ENCODE assay signal across 8 cellular contexts in the genomic region with DNA sequence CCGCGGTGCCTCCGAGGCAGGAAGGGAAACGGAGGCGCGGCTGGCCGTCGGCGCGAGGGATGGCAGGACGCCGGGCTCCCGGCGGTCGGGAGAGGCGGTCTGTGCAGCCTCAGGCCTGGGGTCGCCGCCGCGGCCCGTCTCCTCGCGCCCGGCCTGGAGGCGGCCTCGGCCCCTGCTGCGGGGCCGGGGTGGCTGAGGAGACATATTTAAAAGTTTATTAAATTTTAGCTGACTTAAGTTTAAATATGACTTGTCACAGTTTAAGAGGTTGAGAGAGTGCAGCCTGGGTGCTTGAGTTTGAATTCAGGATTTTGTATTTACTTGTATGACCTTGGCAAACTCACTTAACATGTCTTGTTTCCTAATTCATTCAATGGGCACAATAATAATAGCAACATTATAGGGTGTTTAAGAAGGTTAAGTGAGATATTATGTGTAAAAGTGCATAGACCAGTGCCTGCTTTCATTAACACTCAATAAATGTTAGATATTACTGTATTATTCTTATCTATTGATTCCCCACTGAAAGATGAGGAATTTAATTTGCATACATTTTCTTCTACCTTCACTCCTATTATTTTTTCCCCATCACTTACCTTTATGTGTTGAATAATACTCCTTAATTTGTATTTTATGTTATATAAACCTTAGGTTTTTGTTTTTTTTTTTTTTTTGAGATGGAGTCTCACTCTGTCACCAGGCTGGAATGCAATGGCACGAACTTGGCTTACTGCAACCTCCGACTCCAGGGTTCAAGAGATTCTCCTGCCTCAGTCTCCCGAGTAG. TPM values are rescaled to one million over a fixed set of nuclear protein-coding genes. Genes with fewer than 3 reads are reported as not detected.
DNase-seq lines count a peak whose midpoint lies in the region; ATAC-seq and TF ChIP-seq lines count a peak whose summit lies in the region.

No MANE protein-coding gene starts in this region.

- no peak overlapping the region for H3K56ac ChIP-seq in IMR-90 (ENCODE audit: extremely low read depth, insufficient read depth, low read length)

- H3K9me3 ChIP-seq in IMR-90 (ENCODE audit: control insufficient read depth, insufficient read depth, low read length): no peaks in the 10 kb centered on the region
- H3K9me3 ChIP-seq in muscle layer of duodenum (ENCODE audit: control insufficient read depth in 1 of 2, low read length in 2 of 2): no peaks in the 10 kb centered on the region

- no peak overlapping the region for H2BK20ac ChIP-seq in IMR-90 (ENCODE audit: low read depth, low read length)

- peak overlapping the region; percentile 94 for H2AK9ac ChIP-seq in IMR-90 (replicated peaks; ENCODE audit: low read depth, low read length, poor library complexity)

- peak overlapping the region; percentile 69 for H3K4me3 ChIP-seq in IMR-90 (ENCODE audit: insufficient read depth, low read depth, low read length)
- peak overlapping the region; percentile 89 for H3K4me3 ChIP-seq in choroid plexus epithelial cell (ENCODE audit: low read depth, low read length)
- H3K4me3 ChIP-seq in muscle layer of duodenum (ENCODE audit: low read depth in 1 of 2, low read length in 2 of 2): peak overlapping the region; percentile 71 to 92

- intact Hi-C loops in IMR-90 (cut with micrococcal nuclease): loop anchor here (1.0 to 2.0 kb wide), 2 partner anchors 28 to 152 kb away; partner anchors contain the start of genes ESYT2 and NCAPG2

- peak overlapping the region; percentile 51 for H2BK5ac ChIP-seq in IMR-90 (ENCODE audit: low read depth, low read length, poor library complexity, severe bottlenecking)

- WGBS in IMR-90 (ENCODE audit: extremely low coverage in 2 of 2, insufficient read length in 1 of 2), 2 experiments: no CpG with 5 or more reads among the region's 31 CpGs

- DNase-seq in AG08395 (ENCODE audit: low spot score) (peak; percentile 18), IMR-90 (no peak), choroid plexus epithelial cell (ENCODE audit: low read depth) (no peak), GM13976 (ENCODE audit: low spot score) (no peak), OCI-M2 (lab: John Stamatoyannopoulos, UW; ENCODE audit: unreplicated experiment) (no peak)

- no peak for TF ChIP-seq CTCF in IMR-90 (conservative IDR thresholded peaks at IDR 0.05; ENCODE audit: low read depth, low read length)
- TF ChIP-seq CTCF in choroid plexus epithelial cell (conservative IDR thresholded peaks at IDR 0.05; ENCODE audit: low read depth, low read length): no peak
- no peak for TF ChIP-seq CTCF in GM13976 (IDR thresholded peaks at IDR 0.05; ENCODE audit: borderline replicate concordance, control extremely low read depth, extremely low read depth, insufficient read depth, missing control alignments)

- ATAC-seq in GM19455 (IDR thresholded peaks at IDR 0.05; ENCODE audit: unreplicated experiment) (peak; percentile 35), IMR-90 (ENCODE audit: low read depth) (peak; percentile 40), HG02610 (IDR thresholded peaks at IDR 0.05; ENCODE audit: unreplicated experiment) (no peak)

- H3K9ac ChIP-seq in IMR-90 (ENCODE audit: low read depth, low read length): peak overlapping the region; percentile 29

- H3K27ac ChIP-seq in IMR-90 (ENCODE audit: insufficient read depth, low read length): peak overlapping the region; percentile 47
- peak overlapping the region; percentile 69 for H3K27ac ChIP-seq in muscle layer of duodenum (ENCODE audit: low read length)

- H2AK5ac ChIP-seq in IMR-90 (ENCODE audit: low read depth, low read length): no peak overlapping the region

- peaks cover 13 to 27% of the 10 kb centered on the region in 2 experiments for H3K79me1 ChIP-seq in IMR-90 (ENCODE audit: low read depth in 1 of 2, low read length in 2 of 2)

- H3K4ac ChIP-seq in IMR-90 (ENCODE audit: low read depth, low read length): no peak overlapping the region

- in situ Hi-C loops in IMR-90 (cut with MboI; ENCODE audit: low sequenced_read_pairs): no loop called here
- in situ Hi-C loops in GM13976 (cut with MboI; ENCODE audit: low sequenced_read_pairs, unreplicated experiment): no loop called here

- peak overlapping the region; percentile 50 for H3K14ac ChIP-seq in IMR-90 (replicated peaks; ENCODE audit: low read depth, low read length)

- no peak overlapping the region for H2BK120ac ChIP-seq in IMR-90 (ENCODE audit: low read depth, low read length)

- no TSS peak for BruUV-seq in IMR-90 (replicated peaks; lab: Mats Ljungman, UMichigan)

- H3K9me1 ChIP-seq in IMR-90 (ENCODE audit: insufficient read depth, low read length): no peaks in the 10 kb centered on the region

- peak overlapping the region; percentile 99 for H2AFZ ChIP-seq in IMR-90 (replicated peaks; ENCODE audit: low read length, poor library complexity)

- H4K20me1 ChIP-seq in IMR-90 (ENCODE audit: insufficient read depth, low read length): no peaks in the 10 kb centered on the region

- no peak for TF ChIP-seq RAD21 in IMR-90 (IDR thresholded peaks at IDR 0.05; ENCODE audit: low read length)

- H4K5ac ChIP-seq in IMR-90 (ENCODE audit: low read depth, low read length): no peak overlapping the region

- H3K18ac ChIP-seq in IMR-90 (ENCODE audit: low read depth, low read length): no peak overlapping the region; the same call in 1 of the 2 replicates

- H4K8ac ChIP-seq in IMR-90 (ENCODE audit: low read depth in 2 of 2, low read length in 2 of 2): peak overlapping the region in 1 of 2 experiments; percentile 55; a peak in 2 of 4 replicates

- no peak for TF ChIP-seq POLR2A in IMR-90 (IDR thresholded peaks at IDR 0.05; ENCODE audit: low read depth, low read length)

- H3K23ac ChIP-seq in IMR-90 (ENCODE audit: low read depth, low read length): peak overlapping the region; percentile 85; the same call in 1 of the 2 replicates

- POLR2A ChIA-PET in IMR-90 (lab: Charles Lee; ENCODE audit: unreplicated experiment): no interaction called here

- CTCF ChIA-PET in IMR-90 (lab: Yijun Ruan, JAX): interaction anchor here (1.4 kb wide), 1 partner anchor 120 kb away, joined by 3 read pairs; no protein-coding TSS in a partner anchor

- H3K4me2 ChIP-seq in IMR-90 (ENCODE audit: low read depth, low read length): peak overlapping the region; percentile 99

- 0 out of 2 replicates have a peak, but pooled peaks cover 2% of the 10 kb centered on the region for H3K4me1 ChIP-seq in IMR-90 (ENCODE audit: control insufficient read depth, insufficient read depth, low read length)
- H3K4me1 ChIP-seq in muscle layer of duodenum (ENCODE audit: control insufficient read depth in 1 of 2, insufficient read depth in 2 of 2, low read length in 2 of 2): peaks cover 0 to 31% of the 10 kb centered on the region in 2 donors

- no peak overlapping the region for H4K91ac ChIP-seq in IMR-90 (ENCODE audit: insufficient read depth, low read depth, low read length)

- dilution Hi-C loops in IMR-90 (cut with HindIII; ENCODE audit: low sequenced_read_pairs, unreplicated experiment): no loop called here

- no peaks in the 10 kb centered on the region for H3K36me3 ChIP-seq in IMR-90 (ENCODE audit: control insufficient read depth, insufficient read depth, low read length)
- no peaks in the 10 kb centered on the region for H3K36me3 ChIP-seq in muscle layer of duodenum (ENCODE audit: control insufficient read depth in 1 of 2, insufficient read depth in 2 of 2, low read length in 2 of 2)

- H3K27me3 ChIP-seq in IMR-90 (ENCODE audit: control insufficient read depth, insufficient read depth, low read length): no peaks in the 10 kb centered on the region
- no peaks in the 10 kb centered on the region for H3K27me3 ChIP-seq in muscle layer of duodenum (ENCODE audit: low read depth, low read length)

- H2BK15ac ChIP-seq in IMR-90 (ENCODE audit: low read depth, low read length): no peak overlapping the region

TF ChIP-seq in IMR-90, 13 proteins besides CTCF, POLR2A, EP300 and RAD21:
- TF ChIP-seq USF2 (IDR thresholded peaks at IDR 0.05; ENCODE audit: low read depth, low read length) (no peak), CEBPB (IDR thresholded peaks at IDR 0.05; ENCODE audit: low read depth, low read length) (no peak), SMC3 (IDR thresholded peaks at IDR 0.05; ENCODE audit: low read depth, low read length) (no peak), MXI1 (IDR thresholded peaks at IDR 0.05; ENCODE audit: borderline replicate concordance, low read depth, low read length) (no peak), FOS (IDR thresholded peaks at IDR 0.05; ENCODE audit: low read depth, low read length) (no peak), CHD1 (IDR thresholded peaks at IDR 0.05; ENCODE audit: low read depth, low read length) (no peak), RCOR1 (IDR thresholded peaks at IDR 0.05; ENCODE audit: insufficient replicate concordance, low read length) (no peak), MAZ (IDR thresholded peaks at IDR 0.05; ENCODE audit: borderline replicate concordance, low read depth, low read length) (no peak), BHLHE40 (IDR thresholded peaks at IDR 0.05; ENCODE audit: low read depth, low read length) (no peak), MAFK (IDR thresholded peaks at IDR 0.05; ENCODE audit: low read depth, low read length) (no peak), NFE2L2 (IDR thresholded peaks at IDR 0.05; ENCODE audit: low read depth, low read length) (no peak)
- TF ChIP-seq, protein P1, sequence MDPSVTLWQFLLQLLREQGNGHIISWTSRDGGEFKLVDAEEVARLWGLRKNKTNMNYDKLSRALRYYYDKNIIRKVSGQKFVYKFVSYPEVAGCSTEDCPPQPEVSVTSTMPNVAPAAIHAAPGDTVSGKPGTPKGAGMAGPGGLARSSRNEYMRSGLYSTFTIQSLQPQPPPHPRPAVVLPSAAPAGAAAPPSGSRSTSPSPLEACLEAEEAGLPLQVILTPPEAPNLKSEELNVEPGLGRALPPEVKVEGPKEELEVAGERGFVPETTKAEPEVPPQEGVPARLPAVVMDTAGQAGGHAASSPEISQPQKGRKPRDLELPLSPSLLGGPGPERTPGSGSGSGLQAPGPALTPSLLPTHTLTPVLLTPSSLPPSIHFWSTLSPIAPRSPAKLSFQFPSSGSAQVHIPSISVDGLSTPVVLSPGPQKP (IDR thresholded peaks at IDR 0.05; ENCODE audit: borderline replicate concordance, low read depth, low read length): no peak
TF ChIP-seq in IMR-90: peak in this region for 0.

RNA-seq across cellular contexts. Expression of gene DYNC2I1, which starts 0.7 kb away (rescaled TPM):
- 3.9 and 4.5 TPM in 2 replicates for total RNA-seq in IMR-90 (2012; rRNA removed)
- 11.5 and 14.4 TPM in 2 replicates for polyA plus RNA-seq in IMR-90 (2012; rRNA removed)
- 11.2 and 11.9 TPM in 2 replicates for polyA plus RNA-seq in IMR-90 (2012; cell fraction: cytosol; rRNA removed)
- polyA plus RNA-seq in IMR-90 (2012; cell fraction: nucleus; rRNA removed; ENCODE audit: low replicate concordance): 34.1 and 83.0 TPM in 2 replicates

RNA-seq across cellular contexts. Expression of gene ESYT2, which starts 27.8 kb away (rescaled TPM):
- 64.4 and 69.9 TPM in 2 replicates for total RNA-seq in IMR-90 (2012; rRNA removed)
- 23.7 and 26.7 TPM in 2 replicates for polyA plus RNA-seq in IMR-90 (2012; rRNA removed)
- 7.2 and 17.1 TPM in 2 replicates for polyA plus RNA-seq in IMR-90 (2012; cell fraction: cytosol; rRNA removed)
- 19.8 and 30.4 TPM in 2 replicates for polyA plus RNA-seq in IMR-90 (2012; cell fraction: nucleus; rRNA removed; ENCODE audit: low replicate concordance)
